ENCODE assay signal across 1 cellular context in the genomic region with DNA sequence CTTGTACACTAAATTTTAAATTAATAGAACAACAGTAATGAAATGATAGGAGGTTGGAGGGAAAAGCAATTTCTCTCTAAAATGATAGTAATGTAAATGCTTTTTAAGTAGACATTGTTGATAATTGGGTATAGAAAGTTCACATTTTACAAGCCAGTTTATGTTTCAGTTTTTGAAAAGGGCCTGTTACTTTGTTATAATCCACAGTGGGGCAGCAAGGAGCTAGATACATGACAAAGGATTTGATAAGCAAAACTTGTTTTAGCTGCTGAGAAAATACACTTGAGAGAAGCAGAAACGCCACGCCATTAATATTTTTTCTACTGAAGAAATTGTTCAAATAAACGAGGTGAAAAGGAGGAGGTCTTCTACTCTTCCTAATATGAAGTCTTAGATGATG.
TF ChIP-seq lines count a peak whose summit lies in the region.

No MANE protein-coding gene starts in this region.

TF ChIP-seq in GM23338, 12 proteins besides CTCF, POLR2A, EP300 and RAD21 (continued from another document):
- TF ChIP-seq, protein P1, sequence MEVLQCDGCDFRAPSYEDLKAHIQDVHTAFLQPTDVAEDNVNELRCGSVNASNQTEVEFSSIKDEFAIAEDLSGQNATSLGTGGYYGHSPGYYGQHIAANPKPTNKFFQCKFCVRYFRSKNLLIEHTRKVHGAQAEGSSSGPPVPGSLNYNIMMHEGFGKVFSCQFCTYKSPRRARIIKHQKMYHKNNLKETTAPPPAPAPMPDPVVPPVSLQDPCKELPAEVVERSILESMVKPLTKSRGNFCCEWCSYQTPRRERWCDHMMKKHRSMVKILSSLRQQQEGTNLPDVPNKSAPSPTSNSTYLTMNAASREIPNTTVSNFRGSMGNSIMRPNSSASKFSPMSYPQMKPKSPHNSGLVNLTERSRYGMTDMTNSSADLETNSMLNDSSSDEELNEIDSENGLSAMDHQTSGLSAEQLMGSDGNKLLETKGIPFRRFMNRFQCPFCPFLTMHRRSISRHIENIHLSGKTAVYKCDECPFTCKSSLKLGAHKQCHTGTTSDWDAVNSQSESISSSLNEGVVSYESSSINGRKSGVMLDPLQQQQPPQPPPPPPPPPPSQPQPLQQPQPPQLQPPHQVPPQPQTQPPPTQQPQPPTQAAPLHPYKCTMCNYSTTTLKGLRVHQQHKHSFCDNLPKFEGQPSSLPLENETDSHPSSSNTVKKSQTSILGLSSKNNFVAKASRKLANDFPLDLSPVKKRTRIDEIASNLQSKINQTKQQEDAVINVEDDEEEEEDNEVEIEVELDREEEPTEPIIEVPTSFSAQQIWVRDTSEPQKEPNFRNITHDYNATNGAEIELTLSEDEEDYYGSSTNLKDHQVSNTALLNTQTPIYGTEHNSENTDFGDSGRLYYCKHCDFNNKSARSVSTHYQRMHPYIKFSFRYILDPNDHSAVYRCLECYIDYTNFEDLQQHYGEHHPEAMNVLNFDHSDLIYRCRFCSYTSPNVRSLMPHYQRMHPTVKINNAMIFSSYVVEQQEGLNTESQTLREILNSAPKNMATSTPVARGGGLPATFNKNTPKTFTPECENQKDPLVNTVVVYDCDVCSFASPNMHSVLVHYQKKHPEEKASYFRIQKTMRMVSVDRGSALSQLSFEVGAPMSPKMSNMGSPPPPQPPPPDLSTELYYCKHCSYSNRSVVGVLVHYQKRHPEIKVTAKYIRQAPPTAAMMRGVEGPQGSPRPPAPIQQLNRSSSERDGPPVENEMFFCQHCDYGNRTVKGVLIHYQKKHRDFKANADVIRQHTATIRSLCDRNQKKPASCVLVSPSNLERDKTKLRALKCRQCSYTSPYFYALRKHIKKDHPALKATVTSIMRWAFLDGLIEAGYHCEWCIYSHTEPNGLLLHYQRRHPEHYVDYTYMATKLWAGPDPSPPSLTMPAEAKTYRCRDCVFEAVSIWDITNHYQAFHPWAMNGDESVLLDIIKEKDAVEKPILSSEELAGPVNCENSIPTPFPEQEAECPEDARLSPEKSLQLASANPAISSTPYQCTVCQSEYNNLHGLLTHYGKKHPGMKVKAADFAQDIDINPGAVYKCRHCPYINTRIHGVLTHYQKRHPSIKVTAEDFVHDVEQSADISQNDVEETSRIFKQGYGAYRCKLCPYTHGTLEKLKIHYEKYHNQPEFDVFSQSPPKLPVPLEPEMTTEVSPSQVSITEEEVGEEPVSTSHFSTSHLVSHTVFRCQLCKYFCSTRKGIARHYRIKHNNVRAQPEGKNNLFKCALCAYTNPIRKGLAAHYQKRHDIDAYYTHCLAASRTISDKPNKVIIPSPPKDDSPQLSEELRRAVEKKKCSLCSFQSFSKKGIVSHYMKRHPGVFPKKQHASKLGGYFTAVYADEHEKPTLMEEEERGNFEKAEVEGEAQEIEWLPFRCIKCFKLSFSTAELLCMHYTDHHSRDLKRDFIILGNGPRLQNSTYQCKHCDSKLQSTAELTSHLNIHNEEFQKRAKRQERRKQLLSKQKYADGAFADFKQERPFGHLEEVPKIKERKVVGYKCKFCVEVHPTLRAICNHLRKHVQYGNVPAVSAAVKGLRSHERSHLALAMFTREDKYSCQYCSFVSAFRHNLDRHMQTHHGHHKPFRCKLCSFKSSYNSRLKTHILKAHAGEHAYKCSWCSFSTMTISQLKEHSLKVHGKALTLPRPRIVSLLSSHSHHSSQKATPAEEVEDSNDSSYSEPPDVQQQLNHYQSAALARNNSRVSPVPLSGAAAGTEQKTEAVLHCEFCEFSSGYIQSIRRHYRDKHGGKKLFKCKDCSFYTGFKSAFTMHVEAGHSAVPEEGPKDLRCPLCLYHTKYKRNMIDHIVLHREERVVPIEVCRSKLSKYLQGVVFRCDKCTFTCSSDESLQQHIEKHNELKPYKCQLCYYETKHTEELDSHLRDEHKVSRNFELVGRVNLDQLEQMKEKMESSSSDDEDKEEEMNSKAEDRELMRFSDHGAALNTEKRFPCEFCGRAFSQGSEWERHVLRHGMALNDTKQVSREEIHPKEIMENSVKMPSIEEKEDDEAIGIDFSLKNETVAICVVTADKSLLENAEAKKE (CRISPR knock-in tag; IDR thresholded peaks at IDR 0.05) = no peak
- TF ChIP-seq ZNF114 (CRISPR knock-in tag; IDR thresholded peaks at IDR 0.05) (no peak), ZNF331 (CRISPR knock-in tag; IDR thresholded peaks at IDR 0.05; ENCODE audit: low read depth) (no peak), EZH2 (IDR thresholded peaks at IDR 0.05; ENCODE audit: low read depth, unreplicated experiment) (no peak), POLR2AphosphoS5 (IDR thresholded peaks at IDR 0.05; ENCODE audit: low read depth) (no peak)
- TF ChIP-seq, protein P2, sequence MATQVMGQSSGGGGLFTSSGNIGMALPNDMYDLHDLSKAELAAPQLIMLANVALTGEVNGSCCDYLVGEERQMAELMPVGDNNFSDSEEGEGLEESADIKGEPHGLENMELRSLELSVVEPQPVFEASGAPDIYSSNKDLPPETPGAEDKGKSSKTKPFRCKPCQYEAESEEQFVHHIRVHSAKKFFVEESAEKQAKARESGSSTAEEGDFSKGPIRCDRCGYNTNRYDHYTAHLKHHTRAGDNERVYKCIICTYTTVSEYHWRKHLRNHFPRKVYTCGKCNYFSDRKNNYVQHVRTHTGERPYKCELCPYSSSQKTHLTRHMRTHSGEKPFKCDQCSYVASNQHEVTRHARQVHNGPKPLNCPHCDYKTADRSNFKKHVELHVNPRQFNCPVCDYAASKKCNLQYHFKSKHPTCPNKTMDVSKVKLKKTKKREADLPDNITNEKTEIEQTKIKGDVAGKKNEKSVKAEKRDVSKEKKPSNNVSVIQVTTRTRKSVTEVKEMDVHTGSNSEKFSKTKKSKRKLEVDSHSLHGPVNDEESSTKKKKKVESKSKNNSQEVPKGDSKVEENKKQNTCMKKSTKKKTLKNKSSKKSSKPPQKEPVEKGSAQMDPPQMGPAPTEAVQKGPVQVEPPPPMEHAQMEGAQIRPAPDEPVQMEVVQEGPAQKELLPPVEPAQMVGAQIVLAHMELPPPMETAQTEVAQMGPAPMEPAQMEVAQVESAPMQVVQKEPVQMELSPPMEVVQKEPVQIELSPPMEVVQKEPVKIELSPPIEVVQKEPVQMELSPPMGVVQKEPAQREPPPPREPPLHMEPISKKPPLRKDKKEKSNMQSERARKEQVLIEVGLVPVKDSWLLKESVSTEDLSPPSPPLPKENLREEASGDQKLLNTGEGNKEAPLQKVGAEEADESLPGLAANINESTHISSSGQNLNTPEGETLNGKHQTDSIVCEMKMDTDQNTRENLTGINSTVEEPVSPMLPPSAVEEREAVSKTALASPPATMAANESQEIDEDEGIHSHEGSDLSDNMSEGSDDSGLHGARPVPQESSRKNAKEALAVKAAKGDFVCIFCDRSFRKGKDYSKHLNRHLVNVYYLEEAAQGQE (IDR thresholded peaks at IDR 0.05; ENCODE audit: unreplicated experiment) = no peak
